12 cellular contexts compared by ENCODE assay signal in the genomic region with DNA sequence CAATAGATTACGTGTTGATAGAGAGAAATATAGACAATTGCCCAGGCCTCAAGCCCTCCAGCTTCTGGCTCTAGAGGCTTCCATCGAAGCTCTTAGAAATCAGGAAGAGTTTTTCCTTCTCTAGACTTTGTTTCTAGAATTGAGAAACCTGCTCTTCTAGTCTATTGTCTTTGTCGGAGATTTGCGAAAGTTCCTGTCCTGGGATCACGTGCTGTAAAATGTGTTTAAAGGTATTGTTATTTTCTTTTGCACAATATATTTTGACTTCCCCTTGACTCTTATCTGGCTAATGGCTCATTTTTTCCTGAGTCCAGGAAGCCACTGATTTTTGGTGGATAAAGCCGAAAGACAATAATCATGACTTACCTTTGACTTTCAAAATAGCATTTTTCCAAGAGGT. TPM values are rescaled to one million over a fixed set of nuclear protein-coding genes. Genes with fewer than 3 reads are reported as not detected.
"Had no signal": no experiment of that assay in that cellular context is flagged by ENCODE, and none has a peak within 500 bp of the region (broad histone marks: within the 10 kb centered on the region; RNA-seq: fewer than 3 reads in every experiment).

No MANE protein-coding gene starts in this region.

- H3K9ac ChIP-seq: GM23248 had no signal

- H3K27ac ChIP-seq: GM23248 had no signal

- H2AFZ ChIP-seq: GM23248, GM23338 had no signal

- H3K4me1 ChIP-seq: HAP-1 had no signal

- ATAC-seq: GM23338, HCT116 had no signal

- H3K4me3 ChIP-seq: GM23248, GM23338, HAP-1 had no signal

- FAIRE-seq: H1, H54 had no signal

- H3K9me3 ChIP-seq: HAP-1 had no signal

- H3K4me2 ChIP-seq: GM23338 had no signal

- H3K36me3 ChIP-seq: HAP-1 had no signal

- DNase-seq: GM23248, GOT3, H7, H9, HCEC 1CT, HFFc6 had no signal

RNA-seq across cellular contexts. Expression of a gene that starts 32.1 kb away (rescaled TPM):
- total RNA-seq: H4 had no signal
